14 cellular contexts compared by ENCODE assay signal in the genomic region with DNA sequence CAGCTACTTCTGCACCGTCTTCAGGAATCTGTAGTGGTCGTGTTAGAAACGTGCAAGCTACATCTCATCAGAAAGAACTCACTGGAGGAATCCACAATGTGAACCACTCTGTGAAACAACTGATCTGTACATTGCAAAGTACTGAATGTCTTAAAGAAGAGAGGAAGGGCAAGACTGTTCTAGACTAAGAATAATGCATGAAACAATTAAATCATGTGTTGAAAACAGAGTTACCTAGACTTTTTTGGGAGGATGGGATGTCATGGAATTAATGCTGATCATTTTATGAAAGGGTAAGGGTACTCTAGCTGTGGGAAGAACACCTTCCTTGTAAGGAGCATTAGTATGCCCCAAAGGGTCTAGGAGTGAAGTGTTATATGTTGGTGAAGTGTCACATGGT.
"Had no signal": no experiment of that assay in that cellular context is flagged by ENCODE, and none has a peak within 500 bp of the region (broad histone marks: within the 10 kb centered on the region; RNA-seq: fewer than 3 reads in every experiment).

No MANE protein-coding gene starts in this region.

- H3K9me3 Mint-ChIP-seq: activated CD4-positive, alpha-beta memory T cell treated with anti-CD3 and anti-CD28 coated beads for 36 hours; activated T-cell treated with anti-CD3 and anti-CD28 coated beads, Interleukin-2, amount 50 U/mL, for 72 hours; neural crest cell had no signal

- H3K27me3 ChIP-seq: ascending aorta, esophagus muscularis mucosa, hepatocyte, left lung, spleen, tibial artery, uterus had no signal

- H3K27me3 Mint-ChIP-seq: activated CD4-positive, alpha-beta memory T cell treated with anti-CD3 and anti-CD28 coated beads for 36 hours had no signal

- H3K36me3 ChIP-seq: uterus had no signal

- H2AFZ ChIP-seq: hepatocyte had no signal

- H3K9me3 ChIP-seq: ascending aorta, esophagus muscularis mucosa, left lung, spleen, tibial artery, uterus had no signal

- H3K27ac Mint-ChIP-seq: activated CD4-positive, alpha-beta memory T cell treated with anti-CD3 and anti-CD28 coated beads for 36 hours; activated T-cell treated with anti-CD3 and anti-CD28 coated beads, Interleukin-2, amount 50 U/mL, for 72 hours had no signal

- H3K4me3 ChIP-seq: ascending aorta, esophagus muscularis mucosa, hepatocyte, left lung, spleen, tibial artery, uterus had no signal

- H3K4me1 ChIP-seq: left lung, uterus had no signal

- ATAC-seq: activated T-cell treated with anti-CD3 and anti-CD28 coated beads, Interleukin-2, amount 50 U/mL, for 72 hours; left lung; sciatic nerve had no signal

- H3K4me3 Mint-ChIP-seq: activated CD4-positive, alpha-beta memory T cell treated with anti-CD3 and anti-CD28 coated beads for 36 hours; activated T-cell treated with anti-CD3 and anti-CD28 coated beads, Interleukin-2, amount 50 U/mL, for 72 hours; neural crest cell had no signal

- FAIRE-seq: keratinocyte had no signal

- H3K27ac ChIP-seq: esophagus muscularis mucosa, hepatocyte, left lung, tibial artery, uterus, VCaP had no signal

- H3K4me1 Mint-ChIP-seq: neural crest cell had no signal

- DNase-seq: activated CD4-positive, alpha-beta memory T cell treated with anti-CD3 and anti-CD28 coated beads for 36 hours; activated T-cell treated with anti-CD3 and anti-CD28 coated beads, Interleukin-2, amount 50 U/mL, for 72 hours; left lung; mammary epithelial cell; spleen; tibial artery; uterus had no signal

- H3K4me2 ChIP-seq: hepatocyte had no signal
